In genomic region chr2:219570194-219570923, GRCh38 we compare ENCODE assay signal across 1 cellular context.
TF ChIP-seq lines count a peak whose summit lies in the region.

No MANE protein-coding gene starts in this region.

TF ChIP-seq in H1, 55 proteins besides CTCF, POLR2A, EP300 and RAD21:
- no peak for TF ChIP-seq TEAD4 (IDR thresholded peaks at IDR 0.05; ENCODE audit: low read depth, low read length)
- TF ChIP-seq JUND (IDR thresholded peaks at IDR 0.05; ENCODE audit: low read length) = no peak
- TF ChIP-seq GTF2F1 (IDR thresholded peaks at IDR 0.05; ENCODE audit: borderline replicate concordance, low read depth, low read length) = no peak
- peak; percentile 53 for TF ChIP-seq KDM4A (IDR thresholded peaks at IDR 0.05; ENCODE audit: low read depth, low read length, severe bottlenecking)
- peak; percentile 90 for TF ChIP-seq E2F6 (IDR thresholded peaks at IDR 0.05)
- peak; percentile 12 for TF ChIP-seq TAF7 (optimal IDR thresholded peaks at IDR 0.05; ENCODE audit: borderline replicate concordance, low read depth, low read length)
- peak; percentile 15; the same call in 1 of the 2 replicates for TF ChIP-seq GABPA (IDR thresholded peaks at IDR 0.05; ENCODE audit: borderline replicate concordance, insufficient read depth, low read length)
- TF ChIP-seq RNF2 (IDR thresholded peaks at IDR 0.05; ENCODE audit: borderline replicate concordance, low read depth, low read length, missing control alignments, poor library complexity, severe bottlenecking) = no peak
- no peak for TF ChIP-seq KDM5A (IDR thresholded peaks at IDR 0.05; ENCODE audit: low read length)
- TF ChIP-seq ASH2L (IDR thresholded peaks at IDR 0.05; ENCODE audit: low read length) = peak; percentile 68
- TF ChIP-seq PHF8 (conservative IDR thresholded peaks at IDR 0.05; ENCODE audit: low read depth, low read length) = 0 out of 2 replicates have a peak, but pooled peaks have one; percentile 23
- TF ChIP-seq POLR2AphosphoS5 (IDR thresholded peaks at IDR 0.05; ENCODE audit: low read depth, low read length) = 0 out of 2 replicates have a peak, but pooled peaks have one; percentile 28
- TF ChIP-seq SUZ12 (IDR thresholded peaks at IDR 0.05; ENCODE audit: low read length) = no peak
- peak; percentile 65; the same call in 1 of the 2 replicates for TF ChIP-seq RBBP5 (IDR thresholded peaks at IDR 0.05; ENCODE audit: borderline replicate concordance, low read depth, low read length)
- TF ChIP-seq CREB1 (IDR thresholded peaks at IDR 0.05) = no peak
- 0 out of 2 replicates have a peak, but pooled peaks have one; percentile 21 for TF ChIP-seq TAF1 (IDR thresholded peaks at IDR 0.05; ENCODE audit: low read depth, low read length)
- peak; percentile 72 for TF ChIP-seq CTBP2 (IDR thresholded peaks at IDR 0.05; ENCODE audit: borderline replicate concordance, insufficient read depth, insufficient read length, low read length)
- TF ChIP-seq POU5F1 (IDR thresholded peaks at IDR 0.05; ENCODE audit: low read depth, low read length) = no peak
- peak; percentile 95 for TF ChIP-seq MAX (IDR thresholded peaks at IDR 0.05)
- TF ChIP-seq KDM1A (IDR thresholded peaks at IDR 0.05; ENCODE audit: borderline replicate concordance, low read length) = no peak
- no peak for TF ChIP-seq ATF3 (IDR thresholded peaks at IDR 0.05; ENCODE audit: insufficient read depth, low read depth, low read length)
